22 cellular contexts compared by ENCODE assay signal in the genomic region with DNA sequence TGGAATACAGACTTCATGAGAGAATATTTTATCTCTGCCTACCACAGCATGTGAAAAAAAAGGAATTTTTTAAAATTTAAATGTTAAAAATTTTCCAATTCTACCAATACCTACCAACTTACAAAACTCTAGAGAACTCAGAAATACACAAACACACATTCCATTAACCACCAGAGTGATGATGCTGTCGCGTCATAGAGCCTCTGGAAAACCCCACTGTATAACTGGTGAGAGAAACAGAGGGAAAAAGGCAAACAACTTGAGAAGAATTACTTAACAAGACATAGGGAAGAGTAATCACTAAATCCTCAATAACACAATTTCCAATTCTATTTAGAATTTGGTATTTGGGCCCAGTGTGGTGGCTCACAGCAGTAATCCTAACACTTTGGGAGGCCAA.
"Had no signal": no experiment of that assay in that cellular context is flagged by ENCODE, and none has a peak within 500 bp of the region (broad histone marks: within the 10 kb centered on the region; RNA-seq: fewer than 3 reads in every experiment).

No MANE protein-coding gene starts in this region.

- H3K27me3 Mint-ChIP-seq: activated B cell treated with CpG ODN at 0.5 μM for 24 hours; effector memory CD8-positive, alpha-beta T cell; memory B cell; naive B cell had no signal

- H3K27ac Mint-ChIP-seq: activated B cell treated with CpG ODN at 0.5 μM for 24 hours; effector memory CD8-positive, alpha-beta T cell; immature natural killer cell; memory B cell; naive B cell; neural progenitor cell; T-helper 2 cell treated with Interferon-gamma antibody and Interleukin-4, amounts not matched to agents 5 μg/mL and 100 μg/mL, for 36 hours; type B pancreatic cell had no signal

- H3K4me3 Mint-ChIP-seq: activated B cell treated with CpG ODN at 0.5 μM for 24 hours; effector memory CD8-positive, alpha-beta T cell; immature natural killer cell; memory B cell; naive B cell; neural progenitor cell; T-helper 2 cell treated with Interferon-gamma antibody and Interleukin-4, amounts not matched to agents 5 μg/mL and 100 μg/mL, for 36 hours; type B pancreatic cell had no signal

- H3K4me3 ChIP-seq: cardiac muscle cell, esophagus squamous epithelium, mucosa of descending colon, neural progenitor cell, prostate gland, right atrium auricular region, stomach, testis had no signal

- DNase-seq: activated B cell treated with CpG ODN at 0.5 μM for 24 hours; activated CD4-positive, alpha-beta T cell treated with anti-CD3 and anti-CD28 coated beads for 48 hours; activated gamma-delta T cell; activated T-cell treated with anti-CD3 and anti-CD28 coated beads for 4 hours; dermis blood vessel endothelial cell; effector memory CD8-positive, alpha-beta T cell; esophagus squamous epithelium; immature natural killer cell; mucosa of descending colon; naive B cell; stimulated activated CD4-positive, alpha-beta T cell treated with anti-CD3 and anti-CD28 coated beads, Interleukin-2, amount 100 ng/mL, for 24 hours; stomach; SW 1271; testis had no signal

- H3K9me3 Mint-ChIP-seq: activated B cell treated with CpG ODN at 0.5 μM for 24 hours; effector memory CD8-positive, alpha-beta T cell; immature natural killer cell; memory B cell; naive B cell; neural progenitor cell; T-helper 2 cell treated with Interferon-gamma antibody and Interleukin-4, amounts not matched to agents 5 μg/mL and 100 μg/mL, for 36 hours; type B pancreatic cell had no signal

- ATAC-seq: effector memory CD8-positive, alpha-beta T cell; mucosa of descending colon; Right ventricle myocardium inferior had no signal
